In the genomic region with DNA sequence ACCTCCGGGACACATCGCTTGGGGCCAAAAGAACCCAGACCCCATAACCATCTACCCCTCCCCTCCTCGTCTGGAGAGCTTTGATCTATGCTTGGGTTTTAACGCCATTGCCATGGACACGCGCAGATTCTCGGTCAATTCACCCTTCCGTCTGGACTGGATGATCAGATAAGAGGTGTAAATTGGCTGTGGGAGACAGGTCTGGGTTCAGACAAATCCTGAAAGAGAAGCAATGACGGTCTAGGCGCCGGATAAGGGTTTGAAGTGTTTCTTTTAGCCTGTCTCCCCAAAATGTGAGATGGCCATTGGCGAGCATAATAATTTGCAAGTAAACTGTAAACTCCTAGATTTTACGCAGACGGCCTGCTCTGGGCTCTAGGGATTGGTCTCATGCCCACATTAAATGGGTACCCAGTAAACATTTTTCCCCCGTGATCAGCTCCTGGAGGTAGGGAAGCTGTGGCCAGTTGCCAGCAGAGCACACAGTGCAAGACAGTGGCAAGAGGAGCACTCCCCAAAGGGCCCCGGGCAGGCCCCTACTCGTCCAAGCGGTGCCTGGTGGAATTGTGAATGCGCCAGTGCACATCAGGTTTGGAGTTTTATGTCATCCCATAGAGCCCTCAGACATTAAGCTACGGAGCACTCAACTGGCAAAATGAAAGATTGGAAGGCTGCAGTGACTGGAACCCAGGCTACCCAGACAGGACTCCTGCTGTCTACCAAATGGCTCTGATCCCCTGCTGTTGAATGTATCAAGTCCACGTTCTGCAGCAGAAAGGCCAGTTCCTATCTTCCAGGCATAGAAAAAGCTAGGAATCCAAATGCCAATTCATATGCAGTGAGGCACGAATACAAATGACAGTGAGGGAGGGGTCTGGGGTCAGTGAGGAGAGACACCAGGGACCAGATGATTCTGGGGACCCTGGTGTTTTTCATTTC, we compare ENCODE assay signal across 1 cellular context.
TF ChIP-seq lines count a peak whose summit lies in the region.

No MANE protein-coding gene starts in this region.

TF ChIP-seq in endothelial cell of umbilical vein, 7 proteins besides CTCF, POLR2A, EP300 and RAD21:
- no peak for TF ChIP-seq GATA2 (IDR thresholded peaks at IDR 0.05; ENCODE audit: insufficient read depth, insufficient read length, low read depth, low read length)
- no peak for TF ChIP-seq JUN (IDR thresholded peaks at IDR 0.05; ENCODE audit: borderline replicate concordance, insufficient read depth, insufficient read length, low read depth)
- TF ChIP-seq, protein P1, sequence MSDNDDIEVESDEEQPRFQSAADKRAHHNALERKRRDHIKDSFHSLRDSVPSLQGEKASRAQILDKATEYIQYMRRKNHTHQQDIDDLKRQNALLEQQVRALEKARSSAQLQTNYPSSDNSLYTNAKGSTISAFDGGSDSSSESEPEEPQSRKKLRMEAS (IDR thresholded peaks at IDR 0.05; ENCODE audit: insufficient read depth, insufficient read length) = no peak
- no peak for TF ChIP-seq POLR2AphosphoS5 (IDR thresholded peaks at IDR 0.05; ENCODE audit: insufficient read depth, low read depth, low read length)
- no peak for TF ChIP-seq MYC (IDR thresholded peaks at IDR 0.05; ENCODE audit: low read depth, low read length)
- TF ChIP-seq EZH2 (IDR thresholded peaks at IDR 0.05; ENCODE audit: borderline replicate concordance, low read depth, low read length, severe bottlenecking) = no peak
- TF ChIP-seq FOS (IDR thresholded peaks at IDR 0.05; ENCODE audit: borderline replicate concordance, insufficient read depth, low read length) = no peak
